Comparison of ENCODE assay signal across 9 cellular contexts in the genomic region with DNA sequence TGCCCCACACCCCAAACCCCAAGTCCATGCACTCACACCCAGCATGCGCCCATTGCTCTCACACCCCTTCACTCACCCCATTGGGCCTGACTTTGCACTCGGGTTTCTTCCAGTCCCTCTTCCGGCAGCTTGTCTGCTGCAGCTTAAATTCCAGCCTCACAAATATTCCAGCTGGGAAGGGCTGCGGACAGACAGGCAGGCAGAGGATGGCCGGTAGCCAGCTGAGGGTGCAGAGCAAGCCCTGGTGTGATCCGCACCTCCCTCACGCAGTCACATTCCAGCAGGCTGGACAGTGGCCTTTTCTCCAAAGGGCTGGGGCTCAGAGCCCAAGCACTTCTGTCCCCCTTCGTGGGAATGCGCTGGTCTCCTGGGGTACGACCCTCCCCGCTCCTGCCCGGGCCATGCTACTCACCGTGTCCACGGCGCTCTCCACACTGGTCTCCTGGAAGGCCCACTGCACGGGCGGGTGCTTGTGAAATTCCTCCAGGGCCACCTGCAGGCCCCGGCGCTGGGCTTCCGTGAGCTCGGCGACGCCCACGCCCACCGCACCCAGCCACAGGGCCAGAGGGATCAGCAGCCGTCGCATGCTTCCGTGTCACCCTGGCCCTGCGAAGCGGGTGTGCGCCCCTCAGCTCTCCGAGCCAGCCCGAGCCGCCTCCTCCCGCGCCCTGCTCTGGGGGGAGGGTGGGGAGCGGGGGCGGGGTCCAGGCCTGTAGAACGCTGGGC. TPM values are rescaled to one million over a fixed set of nuclear protein-coding genes. Genes with fewer than 3 reads are reported as not detected.
A peak's percentile ranks its signal among the peaks of the same experiment; 100 is the strongest.
DNase-seq lines count a peak whose midpoint lies in the region; ATAC-seq and TF ChIP-seq lines count a peak whose summit lies in the region.
"Had no signal": no experiment of that assay in that cellular context is flagged by ENCODE, and none has a peak within 500 bp of the region (broad histone marks: within the 10 kb centered on the region; RNA-seq: fewer than 3 reads in every experiment).

No MANE protein-coding gene starts in this region.

- 34 to 46% methylated on average over 6 to 8 of the region's 39 CpGs for WGBS in esophagus squamous epithelium, 2 donors

- H3K9me3 ChIP-seq in esophagus squamous epithelium (peaks cover 0 to 5% (median 0%) of the 10 kb centered on the region in 3 donors), mucosa of descending colon (peaks cover 6% of the 10 kb centered on the region)

- H3K27ac ChIP-seq in esophagus squamous epithelium = peak overlapping the region; percentile 70 to 88 (median 76)

- ATAC-seq in activated CD8-positive, alpha-beta T cell treated with anti-CD3 and anti-CD28 coated beads for 36 hours = peak; percentile 71
- ATAC-seq in activated CD8-positive, alpha-beta T cell treated with anti-CD3 and anti-CD28 coated beads, Interleukin-2, amount 10 ng/mL, durations not matched to agents 7 days and 5 days = no peak
- ATAC-seq in mucosa of descending colon = peak; percentile 69
- no peak for ATAC-seq in HG02840 (IDR thresholded peaks at IDR 0.05; ENCODE audit: low FRiP score, unreplicated experiment)

- POLR2A ChIA-PET in activated CD8-positive, alpha-beta T cell treated with anti-CD3 and anti-CD28 coated beads for 36 hours (lab: Charles Lee) = interaction anchor here (1.8 kb wide), 1 partner anchor 17 kb away, joined by 6 read pairs; a partner anchor contains a TSS
- POLR2A ChIA-PET in activated CD8-positive, alpha-beta T cell treated with anti-CD3 and anti-CD28 coated beads, Interleukin-2, amount 10 ng/mL, durations not matched to agents 7 days and 5 days (lab: Charles Lee) = no interaction called here
- POLR2A ChIA-PET in HEK293T (lab: Yijun Ruan, JAX) = no interaction called here

- peaks cover 0 to 33% (median 6%) of the 10 kb centered on the region in 4 donors for H3K27me3 ChIP-seq in esophagus squamous epithelium

- intact Hi-C loops in activated CD8-positive, alpha-beta T cell treated with anti-CD3 and anti-CD28 coated beads for 36 hours (cut with micrococcal nuclease) = no loop called here
- intact Hi-C loops in esophagus squamous epithelium (cut with DNase I) (no loop called here), mucosa of descending colon (cut with DNase I, micrococcal nuclease) (no loop called here)

- H3K36me3 ChIP-seq in esophagus squamous epithelium (peaks cover 0 to 15% (median 0%) of the 10 kb centered on the region in 3 donors), mucosa of descending colon (ENCODE audit: low read depth) (no peaks in the 10 kb centered on the region)

- peak; percentile 58 for DNase-seq in activated CD8-positive, alpha-beta T cell treated with anti-CD3 and anti-CD28 coated beads for 36 hours
- no peak for DNase-seq in activated CD8-positive, alpha-beta T cell treated with anti-CD3 and anti-CD28 coated beads, Interleukin-2, amount 10 ng/mL, durations not matched to agents 7 days and 5 days
- DNase-seq in esophagus squamous epithelium (lab: John Stamatoyannopoulos, UW) (no peak), mucosa of descending colon (peak; percentile 66 to 79 (median 79)), type B pancreatic cell (ENCODE audit: extremely low spot score, unreplicated experiment) (no peak), HEK293T (ENCODE audit: extremely low spot score) (no peak), DMS153 (lab: John Stamatoyannopoulos, UW) (no peak)
- DNase-seq: NCI-H2227 treated with DMSO at 0.1 percent for 48 hours had no signal

- no peak for TF ChIP-seq POLR2A in esophagus squamous epithelium (IDR thresholded peaks at IDR 0.05)

- no peaks in the 10 kb centered on the region for H3K9me3 Mint-ChIP-seq in activated CD8-positive, alpha-beta T cell treated with anti-CD3 and anti-CD28 coated beads for 36 hours
- H3K9me3 Mint-ChIP-seq in activated CD8-positive, alpha-beta T cell treated with anti-CD3 and anti-CD28 coated beads, Interleukin-2, amount 10 ng/mL, durations not matched to agents 7 days and 5 days (ENCODE audit: insufficient read depth) = no peaks in the 10 kb centered on the region
- H3K9me3 Mint-ChIP-seq in type B pancreatic cell = no peaks in the 10 kb centered on the region

- CTCF ChIA-PET in activated CD8-positive, alpha-beta T cell treated with anti-CD3 and anti-CD28 coated beads for 36 hours (lab: Charles Lee) = no interaction called here
- CTCF ChIA-PET in activated CD8-positive, alpha-beta T cell treated with anti-CD3 and anti-CD28 coated beads, Interleukin-2, amount 10 ng/mL, durations not matched to agents 7 days and 5 days (lab: Charles Lee) = interaction anchor here (0.9 kb wide), 1 partner anchor 16 kb away, joined by 3 read pairs; no protein-coding TSS in a partner anchor
- CTCF ChIA-PET in HEK293T (lab: Yijun Ruan, JAX) = interaction anchor here (0.7 kb wide), 1 partner anchor 93 kb away, joined by 3 read pairs; no protein-coding TSS in a partner anchor

- no peak overlapping the region for H3K4me3 Mint-ChIP-seq in activated CD8-positive, alpha-beta T cell treated with anti-CD3 and anti-CD28 coated beads for 36 hours
- H3K4me3 Mint-ChIP-seq in activated CD8-positive, alpha-beta T cell treated with anti-CD3 and anti-CD28 coated beads, Interleukin-2, amount 10 ng/mL, durations not matched to agents 7 days and 5 days = no peak overlapping the region
- peak overlapping the region; percentile 75 for H3K4me3 Mint-ChIP-seq in type B pancreatic cell

- TF ChIP-seq CTCF in activated CD8-positive, alpha-beta T cell treated with anti-CD3 and anti-CD28 coated beads for 36 hours (IDR thresholded peaks at IDR 0.05) = no peak
- TF ChIP-seq CTCF in esophagus squamous epithelium (IDR thresholded peaks at IDR 0.05) (no peak), mucosa of descending colon (IDR thresholded peaks at IDR 0.05) (no peak), type B pancreatic cell (conservative IDR thresholded peaks at IDR 0.05) (no peak)

- peaks cover 15% of the 10 kb centered on the region for H3K27me3 Mint-ChIP-seq in activated CD8-positive, alpha-beta T cell treated with anti-CD3 and anti-CD28 coated beads for 36 hours
- peaks cover 24% of the 10 kb centered on the region for H3K27me3 Mint-ChIP-seq in activated CD8-positive, alpha-beta T cell treated with anti-CD3 and anti-CD28 coated beads, Interleukin-2, amount 10 ng/mL, durations not matched to agents 7 days and 5 days (ENCODE audit: low read depth)
- peaks cover 17% of the 10 kb centered on the region for H3K27me3 Mint-ChIP-seq in type B pancreatic cell

- no peak overlapping the region for H3K27ac Mint-ChIP-seq in activated CD8-positive, alpha-beta T cell treated with anti-CD3 and anti-CD28 coated beads for 36 hours
- no peak overlapping the region for H3K27ac Mint-ChIP-seq in activated CD8-positive, alpha-beta T cell treated with anti-CD3 and anti-CD28 coated beads, Interleukin-2, amount 10 ng/mL, durations not matched to agents 7 days and 5 days
- no peak overlapping the region for H3K27ac Mint-ChIP-seq in type B pancreatic cell

- H3K4me1 ChIP-seq in esophagus squamous epithelium (peaks cover 26 to 69% (median 37%) of the 10 kb centered on the region in 3 donors), mucosa of descending colon (ENCODE audit: low read depth) (peaks cover 42% of the 10 kb centered on the region)

- H3K4me3 ChIP-seq in esophagus squamous epithelium = peak overlapping the region; percentile 26 to 68 (median 52)
- H3K4me3 ChIP-seq in mucosa of descending colon = peak overlapping the region; percentile 24

- H3K4me1 Mint-ChIP-seq in activated CD8-positive, alpha-beta T cell treated with anti-CD3 and anti-CD28 coated beads for 36 hours (ENCODE audit: low read depth) = peaks cover 12% of the 10 kb centered on the region
- peaks cover 14% of the 10 kb centered on the region for H3K4me1 Mint-ChIP-seq in activated CD8-positive, alpha-beta T cell treated with anti-CD3 and anti-CD28 coated beads, Interleukin-2, amount 10 ng/mL, durations not matched to agents 7 days and 5 days (ENCODE audit: low read depth)
- H3K4me1 Mint-ChIP-seq in type B pancreatic cell (ENCODE audit: unreplicated experiment) = peaks cover 31% of the 10 kb centered on the region

- peaks cover 3% of the 10 kb centered on the region for H3K36me3 Mint-ChIP-seq in activated CD8-positive, alpha-beta T cell treated with anti-CD3 and anti-CD28 coated beads for 36 hours (ENCODE audit: low read depth)
- peaks cover 5% of the 10 kb centered on the region for H3K36me3 Mint-ChIP-seq in activated CD8-positive, alpha-beta T cell treated with anti-CD3 and anti-CD28 coated beads, Interleukin-2, amount 10 ng/mL, durations not matched to agents 7 days and 5 days (ENCODE audit: low read depth)
- no peaks in the 10 kb centered on the region for H3K36me3 Mint-ChIP-seq in type B pancreatic cell

RNA-seq across cellular contexts. Expression of a gene that starts 1.2 kb away (rescaled TPM):
- not detected for total RNA-seq in activated CD8-positive, alpha-beta T cell treated with anti-CD3 and anti-CD28 coated beads for 36 hours
- total RNA-seq in activated CD8-positive, alpha-beta T cell treated with anti-CD3 and anti-CD28 coated beads, Interleukin-2, amount 10 ng/mL, durations not matched to agents 7 days and 5 days = not detected
- total RNA-seq in esophagus squamous epithelium (100 to 1,000 TPM in 1 of 4 donors, 10 to 100 TPM in 1, 1 to 10 TPM in 2; 1.1 to 111 (median 14.9) TPM), mucosa of descending colon (100 to 1,000 TPM in 1 of 3 donors, 10 to 100 TPM in 2; 82.6 to 202 (median 98.9) TPM), type B pancreatic cell (ENCODE audit: low replicate concordance) (16.3 and 109 TPM in 2 replicates)

RNA-seq across cellular contexts. Expression of a gene that starts 16.8 kb away (rescaled TPM):
- 1 to 10 TPM; 2.6 to 2.9 TPM for total RNA-seq in activated CD8-positive, alpha-beta T cell treated with anti-CD3 and anti-CD28 coated beads for 36 hours
- 1 to 10 TPM; 4.6 TPM for total RNA-seq in activated CD8-positive, alpha-beta T cell treated with anti-CD3 and anti-CD28 coated beads, Interleukin-2, amount 10 ng/mL, durations not matched to agents 7 days and 5 days
- total RNA-seq in esophagus squamous epithelium (10 to 100 TPM in 3 of 4 donors, 1 to 10 TPM in 1; 8.3 to 25.6 (median 17.4) TPM), mucosa of descending colon (10 to 100 TPM; 29.9 to 53.0 (median 30.2) TPM), type B pancreatic cell (ENCODE audit: low replicate concordance) (4.8 and 8.7 TPM in 2 replicates)

RNA-seq across cellular contexts. Expression of a gene that starts 17.0 kb away (rescaled TPM):
- 10 to 100 TPM; 21.8 to 21.9 TPM for total RNA-seq in activated CD8-positive, alpha-beta T cell treated with anti-CD3 and anti-CD28 coated beads for 36 hours
- 10 to 100 TPM; 21.0 to 21.4 TPM for total RNA-seq in activated CD8-positive, alpha-beta T cell treated with anti-CD3 and anti-CD28 coated beads, Interleukin-2, amount 10 ng/mL, durations not matched to agents 7 days and 5 days
- total RNA-seq in esophagus squamous epithelium (10 to 100 TPM; 12.1 to 24.5 (median 14.5) TPM), mucosa of descending colon (10 to 100 TPM; 11.8 to 14.5 (median 14.5) TPM), type B pancreatic cell (ENCODE audit: low replicate concordance) (13.0 and 17.7 TPM in 2 replicates)

RNA-seq across cellular contexts. Expression of a gene that starts 28.4 kb away (rescaled TPM):
- 10 to 100 TPM; 56.0 to 59.2 TPM for total RNA-seq in activated CD8-positive, alpha-beta T cell treated with anti-CD3 and anti-CD28 coated beads for 36 hours
- total RNA-seq in activated CD8-positive, alpha-beta T cell treated with anti-CD3 and anti-CD28 coated beads, Interleukin-2, amount 10 ng/mL, durations not matched to agents 7 days and 5 days = 10 to 100 TPM; 40.9 to 43.1 TPM
- total RNA-seq in esophagus squamous epithelium (10 to 100 TPM; 42.8 to 75.7 (median 63.2) TPM), mucosa of descending colon (100 to 1,000 TPM; 151 to 228 (median 202) TPM), type B pancreatic cell (ENCODE audit: low replicate concordance) (142 and 154 TPM in 2 replicates)

RNA-seq across cellular contexts. Expression of a gene that starts 38.9 kb away (rescaled TPM):
- total RNA-seq in activated CD8-positive, alpha-beta T cell treated with anti-CD3 and anti-CD28 coated beads for 36 hours = 1 to 10 TPM; 4.7 to 4.9 TPM
- 1 to 10 TPM; 6.7 to 7.7 TPM for total RNA-seq in activated CD8-positive, alpha-beta T cell treated with anti-CD3 and anti-CD28 coated beads, Interleukin-2, amount 10 ng/mL, durations not matched to agents 7 days and 5 days
- 1 to 10 TPM; 1.2 to 2.3 (median 1.8) TPM for total RNA-seq in esophagus squamous epithelium
- total RNA-seq in mucosa of descending colon = 10 to 100 TPM; 10.9 to 11.8 (median 11.3) TPM
- 6.9 and 12.3 TPM in 2 replicates for total RNA-seq in type B pancreatic cell (ENCODE audit: low replicate concordance)

Comparison
In these comparisons a context has a peak if more than half of its experiments do, and no peak if none do; other contexts are left out.
1. ATAC-seq: peak in activated CD8-positive, alpha-beta T cell treated with anti-CD3 and anti-CD28 coated beads for 36 hours (single experiment) and mucosa of descending colon (single experiment); none in activated CD8-positive, alpha-beta T cell treated with anti-CD3 and anti-CD28 coated beads, Interleukin-2, amount 10 ng/mL, durations not matched to agents 7 days and 5 days (single experiment) and HG02840 (single experiment).
2. DNase-seq: peak in activated CD8-positive, alpha-beta T cell treated with anti-CD3 and anti-CD28 coated beads for 36 hours (single experiment) and mucosa of descending colon (3 of 3); none in activated CD8-positive, alpha-beta T cell treated with anti-CD3 and anti-CD28 coated beads, Interleukin-2, amount 10 ng/mL, durations not matched to agents 7 days and 5 days (single experiment), esophagus squamous epithelium (single experiment), type B pancreatic cell (single experiment), HEK293T (single experiment) and DMS153 (single experiment).